In the genomic region with DNA sequence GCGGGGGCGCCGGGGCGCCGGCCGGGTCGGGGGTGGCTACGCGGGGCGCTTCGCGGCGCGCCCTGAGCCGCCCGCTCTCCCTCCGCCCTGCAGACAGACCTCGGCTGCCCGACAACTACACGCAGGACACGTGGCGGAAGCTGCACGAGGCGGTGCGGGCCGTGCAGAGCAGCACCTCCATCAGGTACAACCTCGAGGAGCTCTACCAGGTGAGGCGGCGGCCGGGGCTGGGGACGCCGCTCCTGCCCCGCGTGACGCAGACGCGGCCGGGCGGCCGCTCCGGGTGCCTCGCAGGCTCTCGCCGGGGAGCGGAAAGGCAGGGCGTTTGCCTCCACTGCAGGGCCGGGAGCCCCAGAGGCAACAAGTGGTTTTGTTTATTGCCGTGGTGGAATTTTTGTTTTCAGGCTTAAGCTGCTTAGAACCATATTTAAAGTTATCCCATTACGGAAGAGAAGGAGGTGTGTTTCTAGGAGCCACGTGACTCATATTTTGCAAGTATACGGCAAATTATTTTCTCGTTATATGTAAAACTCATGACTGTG, we compare ENCODE assay signal across 8 cellular contexts. TPM values are rescaled to one million over a fixed set of nuclear protein-coding genes. Genes with fewer than 3 reads are reported as not detected.
DNase-seq lines count a peak whose midpoint lies in the region; ATAC-seq, FAIRE-seq and TF ChIP-seq lines count a peak whose summit lies in the region.

No MANE protein-coding gene starts in this region.

- intact Hi-C loops in HepG2 (cut with micrococcal nuclease; ENCODE audit: unreplicated experiment), result loop anchor here (2.0 to 5.0 kb wide), 2 partner anchors 53 to 87 kb away; a partner anchor contains a TSS

- peaks cover 87% of the 10 kb centered on the region for H3K79me2 ChIP-seq in HepG2 (ENCODE audit: insufficient read depth, low read length)

- peaks cover 41% of the 10 kb centered on the region for H4K20me1 ChIP-seq in HepG2 (ENCODE audit: insufficient read depth, low read length)

- H3K4me3 ChIP-seq in HepG2 (replicated peaks in 1 of 3; ENCODE audit: insufficient read depth in 1 of 3, low read depth in 2 of 3, low read length in 3 of 3), result peak overlapping the region; percentile 83 to 96 (median 83)

- FAIRE-seq in HepG2 (lab: Jason Lieb, UNC), result peak; percentile 43

- peak overlapping the region; percentile 79 for H3K4me3 Mint-ChIP-seq in chondrocyte (ENCODE audit: unreplicated experiment)

- ATAC-seq in HG02642 (IDR thresholded peaks at IDR 0.05; ENCODE audit: poor library complexity, unreplicated experiment) (peak; percentile 37), HepG2 (peak; percentile 14)

- TF ChIP-seq POLR2A in HepG2 (IDR thresholded peaks at IDR 0.05; ENCODE audit: insufficient read depth in 1 of 2, low read depth in 2 of 2, low read length in 2 of 2), result no peak; a peak in 2 of 4 replicates

- H3K27ac ChIP-seq in HepG2 (ENCODE audit: extremely low read length, insufficient read depth, low read length), result peak overlapping the region; percentile 77

- 1% methylated on average over 15 of the region's 52 CpGs for WGBS in HepG2 (ENCODE audit: low lambda C conversion rate)

- no peak for TF ChIP-seq EP300 in HepG2 (IDR thresholded peaks at IDR 0.05; ENCODE audit: low read depth in 2 of 2, low read length in 2 of 2)
- TF ChIP-seq EP300 in HepG2 (CRISPR knock-in tag; IDR thresholded peaks at IDR 0.05; ENCODE audit: borderline replicate concordance), result peak; percentile 32; the same call in 1 of the 2 replicates

- CTCF ChIA-PET in HepG2 (lab: Yijun Ruan, JAX; ENCODE audit: low intra/inter-chr PET ratio, low total read pairs), result no interaction called here

- H3K27me3 ChIP-seq in HepG2 (ENCODE audit: control insufficient read depth in 1 of 2, insufficient read depth in 2 of 2, low read length in 2 of 2), result no peaks in the 10 kb centered on the region

- DNase-seq in DMS 273 (lab: John Stamatoyannopoulos, UW; ENCODE audit: unreplicated experiment) (peak; percentile 76), DMS 273 treated with DMSO at 0.1 percent for 48 hours (lab: John Stamatoyannopoulos, UW) (no peak), NCI-H1105 (lab: John Stamatoyannopoulos, UW) (peak; percentile 61), chondrocyte (ENCODE audit: low spot score) (no peak), HepG2 (ENCODE audit: low spot score) (peak; percentile 32)
- DNase-seq in activated CD4-positive, CD25-positive, alpha-beta regulatory T cell treated with anti-CD3 and anti-CD28 coated beads, Interleukin-2, amount 50 U/mL, for 72 hours, result peak; percentile 71
- peak; percentile 70 for DNase-seq in stimulated activated CD4-positive, alpha-beta T cell treated with anti-CD3 and anti-CD28 coated beads, Interleukin-4, amount 100 ng/mL, for 24 hours

- in situ Hi-C loops in HepG2 (cut with HindIII; ENCODE audit: extremely low pct_ligation_motif_present, low pct_unique_long_range_greater_than_20kb), result no loop called here

- H2AFZ ChIP-seq in HepG2 (ENCODE audit: low read length), result no peak overlapping the region

- BruUV-seq in HepG2 (replicated peaks; lab: Mats Ljungman, UMichigan), result no TSS peak

- no peaks in the 10 kb centered on the region for H3K27me3 Mint-ChIP-seq in chondrocyte (ENCODE audit: low read depth)

- H3K36me3 ChIP-seq in HepG2 (replicated peaks in 1 of 2; ENCODE audit: control insufficient read depth in 1 of 2, insufficient read depth in 2 of 2, low read length in 2 of 2), result peaks cover 0 to 33% of the 10 kb centered on the region in 2 experiments; a peak in 2 of 5 replicates

- peaks cover 74% of the 10 kb centered on the region for H3K4me1 ChIP-seq in HepG2 (ENCODE audit: insufficient read depth, low read length)

- TF ChIP-seq CTCF in chondrocyte (IDR thresholded peaks at IDR 0.05) (peak; percentile 27), HepG2 (CRISPR knock-in tag; IDR thresholded peaks at IDR 0.05) (peak; percentile 25; the same call in 1 of the 2 replicates)

- H3K36me3 Mint-ChIP-seq in chondrocyte (ENCODE audit: low read depth), result peaks cover 4% of the 10 kb centered on the region

- TF ChIP-seq RAD21 in HepG2 (CRISPR knock-in tag; IDR thresholded peaks at IDR 0.05), result peak; percentile 46

- peak overlapping the region; percentile 96 for H3K9ac ChIP-seq in HepG2 (ENCODE audit: insufficient read depth, low read depth, low read length)

- no peaks in the 10 kb centered on the region for H3K9me3 ChIP-seq in HepG2 (ENCODE audit: low read length)

- H3K9me3 Mint-ChIP-seq in chondrocyte (ENCODE audit: low read depth), result no peaks in the 10 kb centered on the region

- H3K4me1 Mint-ChIP-seq in chondrocyte (ENCODE audit: low read depth), result peaks cover 54% of the 10 kb centered on the region

- peak overlapping the region; percentile 82 for H3K4me2 ChIP-seq in HepG2 (ENCODE audit: low read depth, low read length)

- POLR2A ChIA-PET in HepG2 (lab: Yijun Ruan, JAX), result interaction anchor here (0.5 to 2.9 kb wide), 18 partner anchors 8 to 267 kb away, joined by 3 to 25 read pairs (median 5); a partner anchor contains a TSS

- H3K27ac Mint-ChIP-seq in chondrocyte (ENCODE audit: unreplicated experiment), result peak overlapping the region; percentile 79

RNA-seq across cellular contexts. Expression of a gene that starts 0.5 kb away (rescaled TPM):
- total RNA-seq in chondrocyte, result 63.7 to 64.6 TPM (median 64.1 TPM) in 3 replicates
- total RNA-seq in HepG2 (2016; rRNA removed; fragmentation: Illumina TruSeq; extraction: Trizol), result 75.3 and 95.5 TPM in 2 replicates
- 28.8 and 32.0 TPM in 2 replicates for total RNA-seq in HepG2 (2016; cell fraction: cytosol; rRNA removed; fragmentation: Illumina TruSeq; extraction: Trizol; ENCODE audit: low read depth)
- 69.1 and 83.4 TPM in 2 replicates for total RNA-seq in HepG2 (2016; cell fraction: insoluble cytoplasmic fraction; rRNA removed; fragmentation: Illumina TruSeq; extraction: Trizol)
- total RNA-seq in HepG2 (2016; cell fraction: membrane; rRNA removed; fragmentation: Illumina TruSeq; extraction: Trizol), result 51.1 and 52.1 TPM in 2 replicates
- 55.3 and 56.2 TPM in 2 replicates for total RNA-seq in HepG2 (2016; cell fraction: nucleus; rRNA removed; fragmentation: Illumina TruSeq; extraction: Trizol)
- polyA plus RNA-seq in HepG2 (2011; rRNA removed), result 51.2 and 60.8 TPM in 2 replicates
- polyA plus RNA-seq in HepG2 (2011; cell fraction: cytosol; rRNA removed), result 42.4 and 43.4 TPM in 2 replicates
- 121 and 126 TPM in 2 replicates for polyA plus RNA-seq in HepG2 (2011; cell fraction: nucleus; rRNA removed)
- 72.5 and 74.5 TPM in 2 replicates for polyA plus RNA-seq in HepG2 (2012)
- polyA plus RNA-seq in HepG2 (2016; cell fraction: cytosol; fragmentation: Illumina TruSeq; extraction: Trizol; ENCODE audit: low read depth), result 28.6 and 31.9 TPM in 2 replicates
- 70.4 and 80.3 TPM in 2 replicates for polyA plus RNA-seq in HepG2 (2016; cell fraction: insoluble cytoplasmic fraction; fragmentation: Illumina TruSeq; extraction: Trizol; ENCODE audit: low read depth)
- 28.8 and 29.9 TPM in 2 replicates for polyA plus RNA-seq in HepG2 (2016; cell fraction: membrane; fragmentation: Illumina TruSeq; extraction: Trizol; ENCODE audit: low read depth)
- 99.2 and 101 TPM in 2 replicates for polyA plus RNA-seq in HepG2 (2016; cell fraction: nucleus; fragmentation: Illumina TruSeq; extraction: Trizol; ENCODE audit: insufficient read depth, low read depth)
- 93.3 and 188 TPM in 2 replicates for polyA minus RNA-seq in HepG2 (2011; rRNA and poly(A)+ RNA removed; ENCODE audit: low replicate concordance)
- polyA minus RNA-seq in HepG2 (2011; cell fraction: cytosol; rRNA and poly(A)+ RNA removed), result 29.4 and 37.2 TPM in 2 replicates
- polyA minus RNA-seq in HepG2 (2011; cell fraction: nucleus; rRNA and poly(A)+ RNA removed), result 74.4 and 75.7 TPM in 2 replicates

RNA-seq across cellular contexts. Expression of a gene that starts 1.5 kb away (rescaled TPM):
- total RNA-seq in chondrocyte (32.9 to 42.8 TPM (median 33.7 TPM) in 3 replicates), HepG2 (2016; rRNA removed; fragmentation: Illumina TruSeq; extraction: Trizol) (65.0 and 76.4 TPM in 2 replicates)
- total RNA-seq in HepG2 (2016; cell fraction: cytosol; rRNA removed; fragmentation: Illumina TruSeq; extraction: Trizol; ENCODE audit: low read depth), result 16.3 and 17.9 TPM in 2 replicates
- 67.6 and 78.5 TPM in 2 replicates for total RNA-seq in HepG2 (2016; cell fraction: insoluble cytoplasmic fraction; rRNA removed; fragmentation: Illumina TruSeq; extraction: Trizol)
- total RNA-seq in HepG2 (2016; cell fraction: membrane; rRNA removed; fragmentation: Illumina TruSeq; extraction: Trizol), result 25.4 and 26.5 TPM in 2 replicates
- 58.5 and 66.9 TPM in 2 replicates for total RNA-seq in HepG2 (2016; cell fraction: nucleus; rRNA removed; fragmentation: Illumina TruSeq; extraction: Trizol)
- 104 and 111 TPM in 2 replicates for polyA plus RNA-seq in HepG2 (2011; rRNA removed)
- 47.7 and 57.2 TPM in 2 replicates for polyA plus RNA-seq in HepG2 (2011; cell fraction: cytosol; rRNA removed)
- 185 and 190 TPM in 2 replicates for polyA plus RNA-seq in HepG2 (2011; cell fraction: nucleus; rRNA removed)
- 56.8 and 63.4 TPM in 2 replicates for polyA plus RNA-seq in HepG2 (2012)
- polyA plus RNA-seq in HepG2 (2016; cell fraction: cytosol; fragmentation: Illumina TruSeq; extraction: Trizol; ENCODE audit: low read depth), result 9.0 and 9.1 TPM in 2 replicates
- 68.7 and 72.7 TPM in 2 replicates for polyA plus RNA-seq in HepG2 (2016; cell fraction: insoluble cytoplasmic fraction; fragmentation: Illumina TruSeq; extraction: Trizol; ENCODE audit: low read depth)
- polyA plus RNA-seq in HepG2 (2016; cell fraction: membrane; fragmentation: Illumina TruSeq; extraction: Trizol; ENCODE audit: low read depth), result 14.2 and 15.6 TPM in 2 replicates
- 89.2 and 96.9 TPM in 2 replicates for polyA plus RNA-seq in HepG2 (2016; cell fraction: nucleus; fragmentation: Illumina TruSeq; extraction: Trizol; ENCODE audit: insufficient read depth, low read depth)
- polyA minus RNA-seq in HepG2 (2011; rRNA and poly(A)+ RNA removed; ENCODE audit: low replicate concordance), result 52.5 and 174 TPM in 2 replicates
- polyA minus RNA-seq in HepG2 (2011; cell fraction: cytosol; rRNA and poly(A)+ RNA removed), result 23.5 and 34.0 TPM in 2 replicates
- polyA minus RNA-seq in HepG2 (2011; cell fraction: nucleus; rRNA and poly(A)+ RNA removed), result 161 and 207 TPM in 2 replicates

RNA-seq across cellular contexts. Expression of a gene that starts 51.5 kb away (rescaled TPM):
- not detected in 3 replicates for total RNA-seq in chondrocyte
- 2.1 and 5.6 TPM in 2 replicates for total RNA-seq in HepG2 (2016; rRNA removed; fragmentation: Illumina TruSeq; extraction: Trizol)
- 0.20 and 0.35 TPM in 2 replicates for total RNA-seq in HepG2 (2016; cell fraction: cytosol; rRNA removed; fragmentation: Illumina TruSeq; extraction: Trizol; ENCODE audit: low read depth)
- total RNA-seq in HepG2 (2016; cell fraction: insoluble cytoplasmic fraction; rRNA removed; fragmentation: Illumina TruSeq; extraction: Trizol), result 1.9 and 5.3 TPM in 2 replicates
- 0.62 and 0.93 TPM in 2 replicates for total RNA-seq in HepG2 (2016; cell fraction: membrane; rRNA removed; fragmentation: Illumina TruSeq; extraction: Trizol)
- total RNA-seq in HepG2 (2016; cell fraction: nucleus; rRNA removed; fragmentation: Illumina TruSeq; extraction: Trizol), result 3.0 and 4.0 TPM in 2 replicates
- polyA plus RNA-seq in HepG2 (2011; rRNA removed), result 22.5 and 26.1 TPM in 2 replicates
- polyA plus RNA-seq in HepG2 (2011; cell fraction: cytosol; rRNA removed), result 14.4 and 16.0 TPM in 2 replicates
- polyA plus RNA-seq in HepG2 (2011; cell fraction: nucleus; rRNA removed), result 45.5 and 49.7 TPM in 2 replicates
- 12.7 and 14.1 TPM in 2 replicates for polyA plus RNA-seq in HepG2 (2012)
- polyA plus RNA-seq in HepG2 (2016; cell fraction: cytosol; fragmentation: Illumina TruSeq; extraction: Trizol; ENCODE audit: low read depth), result 0.23 and 0.67 TPM in 2 replicates
- 1.6 and 2.1 TPM in 2 replicates for polyA plus RNA-seq in HepG2 (2016; cell fraction: insoluble cytoplasmic fraction; fragmentation: Illumina TruSeq; extraction: Trizol; ENCODE audit: low read depth)
- polyA plus RNA-seq in HepG2 (2016; cell fraction: membrane; fragmentation: Illumina TruSeq; extraction: Trizol; ENCODE audit: low read depth), result 0.70 and 0.93 TPM in 2 replicates
- 10.7 and 11.6 TPM in 2 replicates for polyA plus RNA-seq in HepG2 (2016; cell fraction: nucleus; fragmentation: Illumina TruSeq; extraction: Trizol; ENCODE audit: insufficient read depth, low read depth)
- polyA minus RNA-seq in HepG2 (2011; rRNA and poly(A)+ RNA removed; ENCODE audit: low replicate concordance), result 5.4 TPM in 1 of 2 replicates, not detected in the other
- 4.9 and 8.4 TPM in 2 replicates for polyA minus RNA-seq in HepG2 (2011; cell fraction: cytosol; rRNA and poly(A)+ RNA removed)
- 3.1 and 4.4 TPM in 2 replicates for polyA minus RNA-seq in HepG2 (2011; cell fraction: nucleus; rRNA and poly(A)+ RNA removed)

Comparison
In these comparisons a context has a peak if more than half of its experiments do, and no peak if none do; other contexts are left out.
1. DNase-seq: peak in DMS 273 (single experiment), NCI-H1105 (single experiment), activated CD4-positive, CD25-positive, alpha-beta regulatory T cell treated with anti-CD3 and anti-CD28 coated beads, Interleukin-2, amount 50 U/mL, for 72 hours (single experiment), HepG2 (single experiment) and stimulated activated CD4-positive, alpha-beta T cell treated with anti-CD3 and anti-CD28 coated beads, Interleukin-4, amount 100 ng/mL, for 24 hours (single experiment); none in DMS 273 treated with DMSO at 0.1 percent for 48 hours (single experiment) and chondrocyte (single experiment).